In the genomic region with DNA sequence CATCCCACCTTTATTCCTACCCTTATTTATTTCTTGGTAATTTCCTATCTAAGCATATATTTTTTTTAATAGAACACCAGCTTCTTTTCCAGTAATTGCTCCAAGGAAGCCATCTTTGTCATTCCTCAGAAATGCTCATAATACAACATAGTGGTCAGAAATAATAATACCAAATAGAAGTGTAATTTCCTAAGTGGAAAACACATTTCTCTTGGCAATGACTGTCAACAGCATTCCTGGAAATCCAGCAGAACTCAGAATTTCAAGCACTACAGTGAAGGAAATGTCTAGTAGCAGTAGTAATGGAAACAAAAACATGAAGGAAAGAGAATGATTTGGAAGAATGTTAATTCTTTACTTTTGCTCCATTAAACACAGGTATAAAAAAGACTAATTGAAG, we compare ENCODE assay signal across 28 cellular contexts. TPM values are rescaled to one million over a fixed set of nuclear protein-coding genes. Genes with fewer than 3 reads are reported as not detected.
DNase-seq lines count a peak whose midpoint lies in the region; ATAC-seq, FAIRE-seq and TF ChIP-seq lines count a peak whose summit lies in the region.
"Had no signal": no experiment of that assay in that cellular context is flagged by ENCODE, and none has a peak within 500 bp of the region (broad histone marks: within the 10 kb centered on the region; RNA-seq: fewer than 3 reads in every experiment).

No MANE protein-coding gene starts in this region.

- no peak for TF ChIP-seq EP300 in tibial nerve (IDR thresholded peaks at IDR 0.05)
- TF ChIP-seq EP300 in SK-N-SH (IDR thresholded peaks at IDR 0.05; ENCODE audit: borderline replicate concordance in 1 of 2, low read depth in 1 of 2, low read length in 1 of 2) = no peak

- H4K20me1 ChIP-seq in astrocyte (ENCODE audit: insufficient read depth, low read length) (no peaks in the 10 kb centered on the region), SK-N-SH (ENCODE audit: insufficient read depth) (no peaks in the 10 kb centered on the region)
- H4K20me1 ChIP-seq: BLaER1 had no signal

- intact Hi-C loops in A673 (cut with micrococcal nuclease; ENCODE audit: unreplicated experiment) = no loop called here

- BruUV-seq in A673 (replicated peaks; lab: Mats Ljungman, UMichigan) = no TSS peak

- H3K9me3 Mint-ChIP-seq in astrocyte (ENCODE audit: unreplicated experiment) = no peaks in the 10 kb centered on the region
- peaks cover 35% of the 10 kb centered on the region for H3K9me3 Mint-ChIP-seq in osteocyte (ENCODE audit: unreplicated experiment)
- H3K9me3 Mint-ChIP-seq: H9 had no signal

- no peak overlapping the region for H2AFZ ChIP-seq in astrocyte (ENCODE audit: low read depth, low read length)
- H2AFZ ChIP-seq in SK-N-SH (ENCODE audit: low read depth) = no peak overlapping the region
- H2AFZ ChIP-seq: parathyroid adenoma had no signal

- H3K4me3 ChIP-seq in astrocyte (ENCODE audit: insufficient read depth, low read depth, low read length) = no peak overlapping the region
- H3K4me3 ChIP-seq in tibial nerve = no peak overlapping the region
- no peak overlapping the region for H3K4me3 ChIP-seq in A673 (ENCODE audit: low read depth, low read length, poor library complexity, severe bottlenecking)
- no peak overlapping the region for H3K4me3 ChIP-seq in SK-N-SH (ENCODE audit: low read depth in 2 of 2, low read length in 1 of 2)
- H3K4me3 ChIP-seq: BLaER1, esophagus muscularis mucosa, right atrium auricular region, smooth muscle cell, suprapubic skin had no signal

- H3K9ac ChIP-seq in astrocyte (ENCODE audit: low read length) (no peak overlapping the region), SK-N-SH (no peak overlapping the region)
- H3K9ac ChIP-seq: BLaER1, parathyroid adenoma had no signal

- H3K4me1 Mint-ChIP-seq in astrocyte (ENCODE audit: low read depth, unreplicated experiment) (peaks cover 19% of the 10 kb centered on the region), osteocyte (ENCODE audit: unreplicated experiment) (peaks cover 52% of the 10 kb centered on the region)

- no peak for FAIRE-seq in astrocyte (lab: Jason Lieb, UNC)
- FAIRE-seq: A204.1 had no signal

- TF ChIP-seq RAD21 in SK-N-SH (IDR thresholded peaks at IDR 0.05; ENCODE audit: low read length) = no peak

- H3K27me3 ChIP-seq in astrocyte (ENCODE audit: insufficient read depth, low read length) = no peaks in the 10 kb centered on the region
- H3K27me3 ChIP-seq in tibial nerve = no peaks in the 10 kb centered on the region
- H3K27me3 ChIP-seq in A673 (replicated peaks; ENCODE audit: insufficient read depth, low read depth, low read length, poor library complexity) = no peaks in the 10 kb centered on the region
- H3K27me3 ChIP-seq in SK-N-SH (ENCODE audit: insufficient read depth) = no peaks in the 10 kb centered on the region
- H3K27me3 ChIP-seq: BLaER1, esophagus muscularis mucosa, right atrium auricular region, suprapubic skin had no signal

- H3K36me3 ChIP-seq in astrocyte (ENCODE audit: insufficient read depth, low read length) = no peaks in the 10 kb centered on the region
- peaks cover 0 to 19% (median 0%) of the 10 kb centered on the region in 3 donors for H3K36me3 ChIP-seq in tibial nerve
- no peaks in the 10 kb centered on the region for H3K36me3 ChIP-seq in A673 (ENCODE audit: insufficient read depth, low read length, poor library complexity, severe bottlenecking)
- H3K36me3 ChIP-seq in SK-N-SH (replicated peaks in 1 of 2; ENCODE audit: control insufficient read depth in 1 of 2, insufficient read depth in 2 of 2, low read length in 1 of 2) = peaks cover 0 to 11% of the 10 kb centered on the region in 2 experiments
- H3K36me3 ChIP-seq: esophagus muscularis mucosa, right atrium auricular region, suprapubic skin had no signal

- H3K4me1 ChIP-seq in astrocyte (ENCODE audit: insufficient read depth, low read length) (peaks cover 5% of the 10 kb centered on the region), tibial nerve (peaks cover 0 to 6% (median 0%) of the 10 kb centered on the region in 4 donors), A673 (ENCODE audit: insufficient read depth, low read length, poor library complexity, severe bottlenecking) (no peaks in the 10 kb centered on the region), SK-N-SH (ENCODE audit: control insufficient read depth in 1 of 2, insufficient read depth in 2 of 2, low read depth in 1 of 2, low read length in 1 of 2) (peaks cover 5 to 9% of the 10 kb centered on the region in 2 experiments; a peak in 3 of 4 replicates)
- H3K4me1 ChIP-seq: BLaER1, esophagus muscularis mucosa, parathyroid adenoma, suprapubic skin had no signal

- H3K27ac Mint-ChIP-seq in astrocyte (ENCODE audit: unreplicated experiment) (no peak overlapping the region), osteocyte (ENCODE audit: unreplicated experiment) (peak overlapping the region; percentile 89)
- H3K27ac Mint-ChIP-seq: activated CD4-positive, alpha-beta T cell treated with anti-CD3 and anti-CD28 coated beads for 36 hours; activated CD8-positive, alpha-beta T cell treated with anti-CD3 and anti-CD28 coated beads, Interleukin-2, amount 10 ng/mL, durations not matched to agents 7 days and 5 days; activated naive CD4-positive, alpha-beta T cell treated with anti-CD3 and anti-CD28 coated beads, Interleukin-2, amount 50 U/mL, for 24 hours; H9 had no signal

- no peak for TF ChIP-seq POLR2A in tibial nerve (IDR thresholded peaks at IDR 0.05)

- no peaks in the 10 kb centered on the region for H3F3A ChIP-seq in SK-N-SH (replicated peaks; ENCODE audit: insufficient read depth)

- CTCF ChIA-PET in A673 (lab: Charles Lee) (no interaction called here), SK-N-SH (lab: Yijun Ruan, JAX) (interaction anchor here (1.0 to 1.3 kb wide), 2 partner anchors 27 to 239 kb away, joined by 3 to 4 read pairs; no protein-coding TSS in a partner anchor)

- H3K27me3 Mint-ChIP-seq in astrocyte (ENCODE audit: low read depth, unreplicated experiment) = no peaks in the 10 kb centered on the region
- H3K27me3 Mint-ChIP-seq in osteocyte (ENCODE audit: unreplicated experiment) = no peaks in the 10 kb centered on the region
- H3K27me3 Mint-ChIP-seq: activated CD4-positive, alpha-beta T cell treated with anti-CD3 and anti-CD28 coated beads for 36 hours; activated naive CD4-positive, alpha-beta T cell treated with anti-CD3 and anti-CD28 coated beads, Interleukin-2, amount 50 U/mL, for 24 hours had no signal

- POLR2A ChIA-PET in A673 (lab: Charles Lee; ENCODE audit: low non-redundant PET) (no interaction called here), SK-N-SH (lab: Yijun Ruan, JAX) (no interaction called here)

- H3K4me3 Mint-ChIP-seq in astrocyte (ENCODE audit: unreplicated experiment) = no peak overlapping the region
- H3K4me3 Mint-ChIP-seq in osteocyte (ENCODE audit: unreplicated experiment) = no peak overlapping the region
- H3K4me3 Mint-ChIP-seq: activated CD4-positive, alpha-beta T cell treated with anti-CD3 and anti-CD28 coated beads for 36 hours; activated CD8-positive, alpha-beta T cell treated with anti-CD3 and anti-CD28 coated beads, Interleukin-2, amount 10 ng/mL, durations not matched to agents 7 days and 5 days; activated naive CD4-positive, alpha-beta T cell treated with anti-CD3 and anti-CD28 coated beads, Interleukin-2, amount 50 U/mL, for 24 hours; H9 had no signal

- peak; percentile 20 for DNase-seq in AG20443 (ENCODE audit: low spot score)
- DNase-seq in astrocyte (ENCODE audit: low read depth) = peak; percentile 78
- peak; percentile 21 for DNase-seq in fibroblast of gingiva (ENCODE audit: low read depth)
- no peak for DNase-seq in osteocyte (ENCODE audit: extremely low spot score, unreplicated experiment)
- DNase-seq in tibial nerve (ENCODE audit: low spot score in 2 of 2) = no peak
- DNase-seq in A673 (ENCODE audit: low spot score) = no peak
- DNase-seq in SK-N-SH = no peak
- DNase-seq: activated CD4-positive, alpha-beta T cell treated with anti-CD3 and anti-CD28 coated beads for 36 hours; activated CD8-positive, alpha-beta T cell treated with anti-CD3 and anti-CD28 coated beads, Interleukin-2, amount 10 ng/mL, durations not matched to agents 7 days and 5 days; amygdala; DMS153; H9; hypothalamus; NCI-H1092 treated with DMSO at 0.1 percent for 48 hours; NCI-H1694 treated with DMSO at 0.1 percent for 48 hours; SIG-M5; stimulated activated naive CD4-positive, alpha-beta T cell; T-helper 9 cell had no signal

- H3K4me2 ChIP-seq in astrocyte (ENCODE audit: low read length) = no peak overlapping the region
- no peak overlapping the region for H3K4me2 ChIP-seq in SK-N-SH
- H3K4me2 ChIP-seq: BLaER1, smooth muscle cell had no signal

- H3K79me2 ChIP-seq in astrocyte (ENCODE audit: insufficient read depth, low read length) (peaks cover 3% of the 10 kb centered on the region), SK-N-SH (ENCODE audit: insufficient read depth) (peaks cover 4% of the 10 kb centered on the region; the same call in 1 of the 2 replicates)
- H3K79me2 ChIP-seq: parathyroid adenoma had no signal

- no peaks in the 10 kb centered on the region for H3K9me2 ChIP-seq in SK-N-SH

- H3K36me3 Mint-ChIP-seq in astrocyte (ENCODE audit: low read depth, unreplicated experiment) (peaks cover 2% of the 10 kb centered on the region), osteocyte (ENCODE audit: unreplicated experiment) (peaks cover 41% of the 10 kb centered on the region)

- H3K9me3 ChIP-seq in astrocyte (ENCODE audit: insufficient read depth, low read depth, low read length) (no peaks in the 10 kb centered on the region), tibial nerve (peaks cover 0 to 16% (median 0%) of the 10 kb centered on the region in 4 donors), A673 (ENCODE audit: low read depth, low read length, poor library complexity, severe bottlenecking) (no peaks in the 10 kb centered on the region), SK-N-SH (peaks cover 4% of the 10 kb centered on the region; the same call in 1 of the 2 replicates)
- H3K9me3 ChIP-seq: esophagus muscularis mucosa, suprapubic skin had no signal

- no peak for ATAC-seq in HG03378 (IDR thresholded peaks at IDR 0.05; ENCODE audit: unreplicated experiment)
- ATAC-seq: activated CD4-positive, alpha-beta T cell treated with anti-CD3 and anti-CD28 coated beads for 36 hours; activated CD8-positive, alpha-beta T cell treated with anti-CD3 and anti-CD28 coated beads, Interleukin-2, amount 10 ng/mL, durations not matched to agents 7 days and 5 days had no signal

- no peak overlapping the region for H3K27ac ChIP-seq in astrocyte (ENCODE audit: low read depth, low read length)
- H3K27ac ChIP-seq in tibial nerve = no peak overlapping the region
- H3K27ac ChIP-seq in A673 (ENCODE audit: low read depth, low read length, poor library complexity, severe bottlenecking) = no peak overlapping the region
- no peak overlapping the region for H3K27ac ChIP-seq in SK-N-SH (ENCODE audit: low read depth in 2 of 2, low read length in 1 of 2)
- H3K27ac ChIP-seq: BLaER1, esophagus muscularis mucosa, parathyroid adenoma, right atrium auricular region, suprapubic skin, VCaP had no signal

- no peak for TF ChIP-seq CTCF in astrocyte (IDR thresholded peaks at IDR 0.05; ENCODE audit: insufficient read depth, low read depth, low read length)
- no peak for TF ChIP-seq CTCF in osteocyte (IDR thresholded peaks at IDR 0.05)
- no peak for TF ChIP-seq CTCF in tibial nerve (IDR thresholded peaks at IDR 0.05)
- no peak for TF ChIP-seq CTCF in A673 (conservative IDR thresholded peaks at IDR 0.05; ENCODE audit: low read depth, low read length)
- TF ChIP-seq CTCF in SK-N-SH (IDR thresholded peaks at IDR 0.05) = no peak

RNA-seq across cellular contexts. Expression of gene GDF7, which starts 56.6 kb away (rescaled TPM):
- 0.91 and 1.9 TPM in 2 replicates for total RNA-seq in astrocyte
- total RNA-seq in osteocyte = 9.0 and 10.1 TPM in 2 replicates
- total RNA-seq in tibial nerve = 10 to 100 TPM in 3 of 4 donors, 1 to 10 TPM in 1; 6.3 to 20.0 (median 16.6) TPM
- not detected in 2 replicates for total RNA-seq in A673 (2021)
- 0.02 and 0.03 TPM in 2 replicates for polyA plus RNA-seq in SK-N-SH (2012; rRNA removed)
- 0.04 TPM in 2 replicates for polyA plus RNA-seq in SK-N-SH (2012; cell fraction: cytosol; rRNA removed)
- 0.19 TPM in 2 replicates for polyA plus RNA-seq in SK-N-SH (2012; cell fraction: nucleus; rRNA removed)
- total RNA-seq: activated CD8-positive, alpha-beta T cell treated with anti-CD3 and anti-CD28 coated beads, Interleukin-2, amount 10 ng/mL, durations not matched to agents 7 days and 5 days had no signal
- polyA plus RNA-seq: smooth muscle cell had no signal

Comparison
In these comparisons a context has a peak if more than half of its experiments do, and no peak if none do; other contexts are left out.
1. DNase-seq: peak in AG20443 (single experiment), astrocyte (single experiment) and fibroblast of gingiva (single experiment); none in osteocyte (single experiment), tibial nerve (0 of 2), A673 (single experiment) and SK-N-SH (single experiment).